ENCODE assay signal across 22 cellular contexts in genomic region chr9:37337301-37337905, GRCh38.
A peak's percentile ranks its signal among the peaks of the same experiment; 100 is the strongest.
DNase-seq lines count a peak whose midpoint lies in the region; ATAC-seq, FAIRE-seq and TF ChIP-seq lines count a peak whose summit lies in the region.
"Had no signal": no experiment of that assay in that cellular context is flagged by ENCODE, and none has a peak within 500 bp of the region (broad histone marks: within the 10 kb centered on the region; RNA-seq: fewer than 3 reads in every experiment).

No MANE protein-coding gene starts in this region.

- H3K4me1 Mint-ChIP-seq in mesothelial cell of epicardium: no peaks in the 10 kb centered on the region
- H3K4me1 Mint-ChIP-seq in activated CD4-positive, alpha-beta T cell treated with anti-CD3 and anti-CD28 coated beads for 36 hours: no peaks in the 10 kb centered on the region
- H3K4me1 Mint-ChIP-seq: CD4-positive, alpha-beta memory T cell had no signal

- no peak for TF ChIP-seq CTCF in SK-N-SH (IDR thresholded peaks at IDR 0.05)
- no peak for TF ChIP-seq CTCF in OCI-LY7 (conservative IDR thresholded peaks at IDR 0.05; ENCODE audit: low read length)
- no peak for TF ChIP-seq CTCF in mesothelial cell of epicardium (IDR thresholded peaks at IDR 0.05; ENCODE audit: unreplicated experiment)

- peaks cover 4 to 19% of the 10 kb centered on the region in 2 experiments; a peak in 3 of 4 replicates for H3K4me1 ChIP-seq in SK-N-SH (ENCODE audit: control insufficient read depth in 1 of 2, insufficient read depth in 2 of 2, low read depth in 1 of 2, low read length in 1 of 2)
- peaks cover 86% of the 10 kb centered on the region for H3K4me1 ChIP-seq in OCI-LY7 (ENCODE audit: insufficient read depth, low read length, poor library complexity, severe bottlenecking)
- H3K4me1 ChIP-seq: ascending aorta, gastrocnemius medialis, prostate gland had no signal

- no peak overlapping the region for H2AFZ ChIP-seq in SK-N-SH (ENCODE audit: low read depth)
- H2AFZ ChIP-seq in OCI-LY7 (ENCODE audit: low read length): no peak overlapping the region; the same call in 1 of the 2 replicates

- DNase-seq in SK-N-SH (peak; percentile 14), OCI-LY7 (ENCODE audit: low spot score) (peak; percentile 64), mesothelial cell of epicardium (ENCODE audit: low spot score in 2 of 2, unreplicated experiment in 2 of 2) (no peak), amygdala (lab: John Stamatoyannopoulos, UW) (no peak)
- DNase-seq in activated CD4-positive, alpha-beta T cell treated with anti-CD3 and anti-CD28 coated beads for 36 hours: no peak
- DNase-seq: activated CD4-positive, CD25-positive, alpha-beta regulatory T cell treated with anti-CD3 and anti-CD28 coated beads, Interleukin-2, amount 50 U/mL, for 72 hours; CD4-positive, alpha-beta memory T cell; gastrocnemius medialis; H7; NCI-H1694 treated with DMSO at 0.1 percent for 48 hours; NCI-H524; stimulated activated naive CD4-positive, alpha-beta T cell had no signal

- H3K27ac ChIP-seq in SK-N-SH (ENCODE audit: low read depth in 2 of 2, low read length in 1 of 2): peak overlapping the region in 1 of 2 experiments; percentile 50; a peak in 1 of 4 replicates
- peak overlapping the region; percentile 98 for H3K27ac ChIP-seq in OCI-LY7 (ENCODE audit: low read depth, low read length, poor library complexity, severe bottlenecking)
- H3K27ac ChIP-seq: ascending aorta, gastrocnemius medialis, prostate gland had no signal

- no peaks in the 10 kb centered on the region for H3K36me3 ChIP-seq in SK-N-SH (replicated peaks in 1 of 2; ENCODE audit: control insufficient read depth in 1 of 2, insufficient read depth in 2 of 2, low read length in 1 of 2)
- H3K36me3 ChIP-seq in OCI-LY7 (ENCODE audit: insufficient read depth, low read length): peaks cover 23% of the 10 kb centered on the region
- H3K36me3 ChIP-seq: ascending aorta, gastrocnemius medialis, prostate gland had no signal

- intact Hi-C loops in OCI-LY7 (cut with micrococcal nuclease; ENCODE audit: unreplicated experiment): no loop called here
- intact Hi-C loops in activated CD4-positive, alpha-beta T cell treated with anti-CD3 and anti-CD28 coated beads for 36 hours (cut with DNase I, micrococcal nuclease): loop anchor here in 1 of 2 experiments (10.0 kb wide), 1 partner anchor 463 kb away; no protein-coding TSS in a partner anchor

- WGBS in SK-N-SH (ENCODE audit: low lambda C conversion rate): 73% methylated on average over 7 of the region's 7 CpGs

- BruUV-seq in OCI-LY7 (replicated peaks; lab: Mats Ljungman, UMichigan): no TSS peak

- no peaks in the 10 kb centered on the region for H3K36me3 Mint-ChIP-seq in mesothelial cell of epicardium
- no peaks in the 10 kb centered on the region for H3K36me3 Mint-ChIP-seq in activated CD4-positive, alpha-beta T cell treated with anti-CD3 and anti-CD28 coated beads for 36 hours (ENCODE audit: low read depth)
- H3K36me3 Mint-ChIP-seq: CD4-positive, alpha-beta memory T cell; natural killer cell treated with Interleukin-12 subunit alpha and Interleukin-12 subunit beta and Interleukin-15 and Interleukin-18, amount 100 ng/mL, for 72 hours; type B pancreatic cell had no signal

- H3K9me2 ChIP-seq in SK-N-SH (no peaks in the 10 kb centered on the region), OCI-LY7 (ENCODE audit: insufficient read depth, low read length) (no peaks in the 10 kb centered on the region)

- no peak overlapping the region for H3K4me3 ChIP-seq in SK-N-SH (ENCODE audit: low read depth in 2 of 2, low read length in 1 of 2)
- H3K4me3 ChIP-seq in OCI-LY7 (ENCODE audit: low read depth, low read length, poor library complexity, severe bottlenecking): peak overlapping the region; percentile 52
- H3K4me3 ChIP-seq: ascending aorta, gastrocnemius medialis, prostate gland had no signal

- H3K27ac Mint-ChIP-seq in mesothelial cell of epicardium: no peak overlapping the region
- H3K27ac Mint-ChIP-seq in activated CD4-positive, alpha-beta T cell treated with anti-CD3 and anti-CD28 coated beads for 36 hours: no peak overlapping the region
- H3K27ac Mint-ChIP-seq: CD4-positive, alpha-beta memory T cell; natural killer cell treated with Interleukin-12 subunit alpha and Interleukin-12 subunit beta and Interleukin-15 and Interleukin-18, amount 100 ng/mL, for 72 hours; type B pancreatic cell had no signal

- H3K4me2 ChIP-seq in SK-N-SH: no peak overlapping the region
- H3K4me2 ChIP-seq in OCI-LY7 (ENCODE audit: low read length): peak overlapping the region; percentile 76

- H4K20me1 ChIP-seq in SK-N-SH (ENCODE audit: insufficient read depth): no peaks in the 10 kb centered on the region
- no peaks in the 10 kb centered on the region for H4K20me1 ChIP-seq in OCI-LY7 (ENCODE audit: insufficient read depth, low read length)

- no peak for TF ChIP-seq RAD21 in SK-N-SH (IDR thresholded peaks at IDR 0.05; ENCODE audit: low read length)

- H3K9me3 Mint-ChIP-seq in mesothelial cell of epicardium: no peaks in the 10 kb centered on the region
- no peaks in the 10 kb centered on the region for H3K9me3 Mint-ChIP-seq in activated CD4-positive, alpha-beta T cell treated with anti-CD3 and anti-CD28 coated beads for 36 hours (ENCODE audit: low read depth)
- H3K9me3 Mint-ChIP-seq: CD4-positive, alpha-beta memory T cell; natural killer cell treated with Interleukin-12 subunit alpha and Interleukin-12 subunit beta and Interleukin-15 and Interleukin-18, amount 100 ng/mL, for 72 hours; type B pancreatic cell had no signal

- H3K4me3 Mint-ChIP-seq in mesothelial cell of epicardium: no peak overlapping the region
- H3K4me3 Mint-ChIP-seq in activated CD4-positive, alpha-beta T cell treated with anti-CD3 and anti-CD28 coated beads for 36 hours: no peak overlapping the region
- H3K4me3 Mint-ChIP-seq: CD4-positive, alpha-beta memory T cell; natural killer cell treated with Interleukin-12 subunit alpha and Interleukin-12 subunit beta and Interleukin-15 and Interleukin-18, amount 100 ng/mL, for 72 hours; type B pancreatic cell had no signal

- no peaks in the 10 kb centered on the region for H3K27me3 Mint-ChIP-seq in mesothelial cell of epicardium (ENCODE audit: low read depth)
- no peaks in the 10 kb centered on the region for H3K27me3 Mint-ChIP-seq in activated CD4-positive, alpha-beta T cell treated with anti-CD3 and anti-CD28 coated beads for 36 hours
- H3K27me3 Mint-ChIP-seq: CD4-positive, alpha-beta memory T cell; natural killer cell treated with Interleukin-12 subunit alpha and Interleukin-12 subunit beta and Interleukin-15 and Interleukin-18, amount 100 ng/mL, for 72 hours; type B pancreatic cell had no signal

- no peak overlapping the region for H3K9ac ChIP-seq in SK-N-SH

- no peaks in the 10 kb centered on the region for H3K27me3 ChIP-seq in SK-N-SH (ENCODE audit: insufficient read depth)
- H3K27me3 ChIP-seq: ascending aorta, gastrocnemius medialis had no signal

- CTCF ChIA-PET in SK-N-SH (lab: Yijun Ruan, JAX): interaction anchor here (0.9 to 1.9 kb wide), 4 partner anchors 8 to 464 kb away, joined by 3 to 4 read pairs (median 3); no protein-coding TSS in a partner anchor
- CTCF ChIA-PET in OCI-LY7 (lab: Charles Lee; ENCODE audit: unreplicated experiment): no interaction called here
- CTCF ChIA-PET in activated CD4-positive, alpha-beta T cell treated with anti-CD3 and anti-CD28 coated beads for 36 hours (lab: Charles Lee): interaction anchor here (0.6 to 4.2 kb wide), 3 partner anchors 8 to 22 kb away, joined by 3 to 16 read pairs (median 3); no protein-coding TSS in a partner anchor

- H3K79me2 ChIP-seq in SK-N-SH (ENCODE audit: insufficient read depth) (no peaks in the 10 kb centered on the region), OCI-LY7 (ENCODE audit: insufficient read depth, low read depth, low read length) (peaks cover 88% of the 10 kb centered on the region)

- H3F3A ChIP-seq in SK-N-SH (replicated peaks; ENCODE audit: insufficient read depth): no peaks in the 10 kb centered on the region

- no peaks in the 10 kb centered on the region for H3K9me3 ChIP-seq in SK-N-SH
- no peaks in the 10 kb centered on the region for H3K9me3 ChIP-seq in OCI-LY7 (ENCODE audit: low read length)
- H3K9me3 ChIP-seq: ascending aorta, gastrocnemius medialis, prostate gland had no signal

- FAIRE-seq in islet of Langerhans (lab: Jason Lieb, UNC): peak; percentile 60
- FAIRE-seq: colon, endothelial cell of umbilical vein, RCC 7860 had no signal

- ATAC-seq in SK-N-SH treated with all-trans-retinoic acid at 6 μM for 48 hours: no peak
- no peak for ATAC-seq in activated CD4-positive, alpha-beta T cell treated with anti-CD3 and anti-CD28 coated beads for 36 hours
- ATAC-seq in GM18511 (IDR thresholded peaks at IDR 0.05; ENCODE audit: unreplicated experiment): no peak
- ATAC-seq: gastrocnemius medialis; natural killer cell treated with Interleukin-12 subunit alpha and Interleukin-12 subunit beta and Interleukin-15 and Interleukin-18, amount 100 ng/mL, for 72 hours had no signal

- TF ChIP-seq EP300 in SK-N-SH (IDR thresholded peaks at IDR 0.05; ENCODE audit: borderline replicate concordance in 1 of 2, low read depth in 1 of 2, low read length in 1 of 2): no peak

- POLR2A ChIA-PET in SK-N-SH (lab: Yijun Ruan, JAX): no interaction called here
- POLR2A ChIA-PET in OCI-LY7 (lab: Charles Lee): interaction anchor here (0.6 to 3.2 kb wide), 30 partner anchors 8 to 1230 kb away, joined by 3 to 35 read pairs (median 4); no protein-coding TSS in a partner anchor
- POLR2A ChIA-PET in activated CD4-positive, alpha-beta T cell treated with anti-CD3 and anti-CD28 coated beads for 36 hours (lab: Charles Lee): no interaction called here

TF ChIP-seq in SK-N-SH, 30 proteins besides CTCF, POLR2A, EP300 and RAD21 (continues in another document):
- TF ChIP-seq EZH2phosphoT487 (IDR thresholded peaks at IDR 0.05; ENCODE audit: borderline replicate concordance, low read depth) (no peak), SMC3 (IDR thresholded peaks at IDR 0.05; ENCODE audit: low read depth, low read length) (no peak), NRF1 (IDR thresholded peaks at IDR 0.05; ENCODE audit: low read depth, low read length) (no peak), JUND (IDR thresholded peaks at IDR 0.05) (no peak), FOXJ3 (CRISPR knock-in tag; IDR thresholded peaks at IDR 0.05) (no peak), FOSL2 (IDR thresholded peaks at IDR 0.05; ENCODE audit: borderline replicate concordance, low read depth) (no peak)

TF ChIP-seq in SK-N-SH treated with all-trans-retinoic acid at 6 μM for 48 hours, 23 proteins besides CTCF, POLR2A, EP300 and RAD21 (continues in another document):
- TF ChIP-seq ARNTL (CRISPR knock-in tag; IDR thresholded peaks at IDR 0.05; ENCODE audit: borderline replicate concordance, low read depth) (no peak), RARB (CRISPR knock-in tag; IDR thresholded peaks at IDR 0.05) (no peak), ZFP3 (CRISPR knock-in tag; IDR thresholded peaks at IDR 0.05) (no peak), ZNF565 (CRISPR knock-in tag; conservative IDR thresholded peaks at IDR 0.05; ENCODE audit: low read depth) (no peak), OSR1 (CRISPR knock-in tag; IDR thresholded peaks at IDR 0.05) (no peak)

Comparison
In these comparisons a context has a peak if more than half of its experiments do, and no peak if none do; other contexts are left out.
1. DNase-seq: peak in SK-N-SH (single experiment) and OCI-LY7 (single experiment); none in mesothelial cell of epicardium (0 of 2), activated CD4-positive, alpha-beta T cell treated with anti-CD3 and anti-CD28 coated beads for 36 hours (single experiment) and amygdala (0 of 56).